ENCODE assay signal across 8 cellular contexts in genomic region chr5:75052461-75053285, GRCh38. TPM values are rescaled to one million over a fixed set of nuclear protein-coding genes. Genes with fewer than 3 reads are reported as not detected.
DNase-seq lines count a peak whose midpoint lies in the region; ATAC-seq, FAIRE-seq and TF ChIP-seq lines count a peak whose summit lies in the region.

Gene GCNT4, minus strand, starts transcription at chr5:75052558. Its CDS starts 22,521 bp downstream, at chr5:75030037.

- no peak within 1 kb of the TSS for H3K27ac ChIP-seq in AG04450 (ENCODE audit: low read depth, low read length)
- no peak within 1 kb of the TSS for H3K27ac ChIP-seq in GM23338 (ENCODE audit: low read depth)
- peak within 1 kb of the TSS; percentile 70 for H3K27ac ChIP-seq in caudate nucleus (ENCODE audit: low read depth, low read length)
- peak within 1 kb of the TSS; percentile 92 to 93 for H3K27ac ChIP-seq in kidney (ENCODE audit: low read depth in 2 of 2, low read length in 2 of 2)

- H3K79me2 ChIP-seq in GM23338 (replicated peaks; ENCODE audit: insufficient read depth): peaks cover 34% of the 10 kb centered on the region

- intact Hi-C loops in kidney (cut with DNase I): no loop called here

- H3K9me3 ChIP-seq in AG04450 (ENCODE audit: control insufficient read depth, insufficient read depth, low read length) (no peaks in the 10 kb centered on the region; the same call in 1 of the 2 replicates), kidney (ENCODE audit: control insufficient read depth in 1 of 2, low read length in 2 of 2) (no peaks in the 10 kb centered on the region)

- peak within 1 kb of the TSS; percentile 53; the same call in 1 of the 2 replicates for H2AFZ ChIP-seq in GM23338

- no peaks in the 10 kb centered on the region for H4K20me1 ChIP-seq in GM23338 (replicated peaks; ENCODE audit: insufficient read depth)

- H3K4me1 Mint-ChIP-seq in GM23338: peaks cover 66% of the 10 kb centered on the region

- peak within 1 kb of the TSS; percentile 66 for H3K4me3 ChIP-seq in AG04450 (ENCODE audit: low read depth, low read length)
- H3K4me3 ChIP-seq in GM23338: peak within 1 kb of the TSS; percentile 71
- peak within 1 kb of the TSS; percentile 79 to 80 for H3K4me3 ChIP-seq in kidney (ENCODE audit: low read length in 2 of 2)

- DNase-seq in AG04450 (ENCODE audit: low read depth, low spot score) (no peak), GM23338 (ENCODE audit: low spot score) (peak; percentile 69), T-helper 9 cell (peak; percentile 17), caudate nucleus (lab: John Stamatoyannopoulos, UW) (peak in 17 of 61 donors; percentile 11 to 64 (median 41)), kidney (peak; percentile 85), GOT3 (lab: John Stamatoyannopoulos, UW) (no peak)
- peak; percentile 26 to 34 for DNase-seq in stimulated activated CD4-positive, alpha-beta T cell treated with anti-CD3 and anti-CD28 coated beads, Interleukin-2, amount 100 ng/mL, for 48 hours

- no peaks in the 10 kb centered on the region for H3K9me2 ChIP-seq in GM23338 (ENCODE audit: insufficient read depth)

- no peak within 1 kb of the TSS for H3K27ac Mint-ChIP-seq in GM23338

- no peaks in the 10 kb centered on the region for H3F3A ChIP-seq in GM23338 (replicated peaks; ENCODE audit: low read depth)

- no peak for FAIRE-seq in kidney (lab: Jason Lieb, UNC)

- no peaks in the 10 kb centered on the region; the same call in 2 of the 3 replicates for H3K9me3 Mint-ChIP-seq in GM23338

- POLR2A ChIA-PET in AG04450 (lab: Yijun Ruan, JAX): interaction anchor here (0.6 to 1.1 kb wide), 3 partner anchors 99 to 550 kb away, joined by 3 to 4 read pairs (median 4); partner anchors contain the start of gene HMGCR

- H3K27me3 ChIP-seq in AG04450 (ENCODE audit: control insufficient read depth, insufficient read depth, low read length) (peaks cover 5% of the 10 kb centered on the region), GM23338 (ENCODE audit: insufficient read depth) (peaks cover 37% of the 10 kb centered on the region)

- no peaks in the 10 kb centered on the region for H3K36me3 ChIP-seq in GM23338 (ENCODE audit: insufficient read depth)
- H3K36me3 ChIP-seq in kidney (ENCODE audit: control insufficient read depth in 1 of 2, insufficient read depth in 2 of 2, low read length in 2 of 2): no peaks in the 10 kb centered on the region

- peaks cover 37% of the 10 kb centered on the region for H3K4me1 ChIP-seq in GM23338 (ENCODE audit: insufficient read depth)
- H3K4me1 ChIP-seq in kidney (ENCODE audit: control insufficient read depth in 1 of 2, insufficient read depth in 1 of 2, low read depth in 1 of 2, low read length in 2 of 2): peaks cover 18 to 25% of the 10 kb centered on the region in 2 donors

- no peak for TF ChIP-seq CTCF in AG04450 (IDR thresholded peaks at IDR 0.05; ENCODE audit: low read depth, low read length)
- no peak for TF ChIP-seq CTCF in GM23338 (conservative IDR thresholded peaks at IDR 0.05; ENCODE audit: low read depth in 2 of 2)
- no peak for TF ChIP-seq CTCF in kidney (IDR thresholded peaks at IDR 0.05; ENCODE audit: borderline replicate concordance, extremely low read depth, insufficient read depth)

- H3K36me3 Mint-ChIP-seq in GM23338 (ENCODE audit: low read depth): no peaks in the 10 kb centered on the region; the same call in 2 of the 3 replicates

- peaks cover 44% of the 10 kb centered on the region for H3K27me3 Mint-ChIP-seq in GM23338 (ENCODE audit: insufficient read depth, low read depth, poor library complexity)

- peak within 1 kb of the TSS; percentile 82 for H3K4me3 Mint-ChIP-seq in GM23338

- CTCF ChIA-PET in AG04450 (lab: Charles Lee): no interaction called here

- ATAC-seq in GM23338 (peak; percentile 14), HG03571 (IDR thresholded peaks at IDR 0.05; ENCODE audit: unreplicated experiment) (no peak)

- H3K9ac ChIP-seq in kidney (ENCODE audit: low read length in 2 of 2): peak within 1 kb of the TSS; percentile 80 to 95

- peak within 1 kb of the TSS; percentile 91 for H3K4me2 ChIP-seq in GM23338

TF ChIP-seq in GM23338, 12 proteins besides CTCF, POLR2A, EP300 and RAD21:
- no peak; the same call in 1 of the 2 replicates for TF ChIP-seq POLR2AphosphoS5 (IDR thresholded peaks at IDR 0.05; ENCODE audit: low read depth)
- TF ChIP-seq EZH2 (IDR thresholded peaks at IDR 0.05; ENCODE audit: low read depth, unreplicated experiment): peak; percentile 17
- TF ChIP-seq NANOG (IDR thresholded peaks at IDR 0.05; ENCODE audit: borderline replicate concordance): no peak
- TF ChIP-seq ETS1 (IDR thresholded peaks at IDR 0.05): no peak
- no peak for TF ChIP-seq ZNF331 (CRISPR knock-in tag; IDR thresholded peaks at IDR 0.05; ENCODE audit: low read depth)

RNA-seq across cellular contexts. Expression of gene GCNT4, which starts in this region (rescaled TPM):
- polyA plus RNA-seq in AG04450 (2011; rRNA removed) (0.69 and 0.77 TPM in 2 replicates), GM23338 (2016; fragmentation: Nextera tagmentation; extraction: Ambion mirVana) (1.4 and 2.5 TPM in 2 replicates), kidney (ENCODE audit: insufficient read depth, low read depth, low replicate concordance) (2.6 TPM)
- 0.64 and 1.1 TPM in 2 replicates for polyA minus RNA-seq in AG04450 (2011; rRNA and poly(A)+ RNA removed)
- 3.3 and 5.4 TPM in 2 replicates for total RNA-seq in GM23338 (2014; rRNA removed; shearing (Covaris generic))
- 2.0 TPM for total RNA-seq in kidney

Comparison
In these comparisons a context has a peak if more than half of its experiments do, and no peak if none do; other contexts are left out.
1. DNase-seq: peak in GM23338 (single experiment), T-helper 9 cell (single experiment), kidney (single experiment) and stimulated activated CD4-positive, alpha-beta T cell treated with anti-CD3 and anti-CD28 coated beads, Interleukin-2, amount 100 ng/mL, for 48 hours (2 of 2); none in AG04450 (single experiment) and GOT3 (single experiment).
2. H3K27ac ChIP-seq: peak in caudate nucleus (single experiment) and kidney (2 of 2); none in AG04450 (single experiment) and GM23338 (single experiment).
3. Peak in every context shown above with its lines, with median percentiles within 50 percentile points of each other: H3K4me3 ChIP-seq.